Comparison of ENCODE assay signal across 22 cellular contexts in genomic region chr11:131546218-131546895, GRCh38.
A peak's percentile ranks its signal among the peaks of the same experiment; 100 is the strongest.
DNase-seq lines count a peak whose midpoint lies in the region; ATAC-seq and TF ChIP-seq lines count a peak whose summit lies in the region.
"Had no signal": no experiment of that assay in that cellular context is flagged by ENCODE, and none has a peak within 500 bp of the region (broad histone marks: within the 10 kb centered on the region; RNA-seq: fewer than 3 reads in every experiment).

No MANE protein-coding gene starts in this region.

- in situ Hi-C loops in IMR-90 (cut with MboI; ENCODE audit: low sequenced_read_pairs) (no loop called here), astrocyte of the spinal cord (cut with HindIII; ENCODE audit: low sequenced_read_pairs) (no loop called here)

- H3K27ac ChIP-seq in IMR-90 (ENCODE audit: insufficient read depth, low read length) (no peak overlapping the region), spleen (no peak overlapping the region)
- H3K27ac ChIP-seq: epithelial cell of prostate, prostate gland, SJCRH30, suprapubic skin had no signal

- H2BK120ac ChIP-seq in IMR-90 (ENCODE audit: low read depth, low read length), result no peak overlapping the region

- POLR2A ChIA-PET in IMR-90 (lab: Charles Lee; ENCODE audit: unreplicated experiment), result no interaction called here

- CTCF ChIA-PET in IMR-90 (lab: Yijun Ruan, JAX), result interaction anchor here (0.6 kb wide), 1 partner anchor 94 kb away, joined by 5 read pairs; no protein-coding TSS in a partner anchor

- no peak overlapping the region for H3K18ac ChIP-seq in IMR-90 (ENCODE audit: low read depth, low read length)

- H2BK15ac ChIP-seq in IMR-90 (ENCODE audit: low read depth, low read length), result no peak overlapping the region

- TF ChIP-seq RAD21 in IMR-90 (IDR thresholded peaks at IDR 0.05; ENCODE audit: low read length), result no peak

- H3K4ac ChIP-seq in IMR-90 (ENCODE audit: low read depth, low read length), result no peak overlapping the region

- DNase-seq in IMR-90, result no peak
- peak; percentile 4 for DNase-seq in astrocyte of the spinal cord (ENCODE audit: low read depth, low spot score)
- DNase-seq in left lobe of liver (ENCODE audit: low spot score), result no peak
- no peak for DNase-seq in cerebellum (ENCODE audit: low spot score)
- no peak for DNase-seq in NCI-H1105 (lab: John Stamatoyannopoulos, UW)
- DNase-seq in spleen, result no peak
- DNase-seq: activated CD4-positive, alpha-beta T cell treated with anti-CD3 and anti-CD28 coated beads, Interleukin-2, amount 50 U/mL, for 1 hour; activated T-cell treated with anti-CD3 and anti-CD28 coated beads, Interleukin-2, amount 50 U/mL, for 24 hours; C1 segment of cervical spinal cord; cerebellar nuclear complex; glutamatergic neuron; NCI-H1417 treated with DMSO at 0.1 percent for 48 hours; NCI-H345; SJCRH30; stimulated activated CD4-positive, alpha-beta T cell treated with anti-CD3 and anti-CD28 coated beads, Interleukin-1b, Interleukin-23, amount 100 ng/mL, for 48 hours; T-helper 9 cell had no signal

- no peak overlapping the region for H2BK5ac ChIP-seq in IMR-90 (ENCODE audit: low read depth, low read length, poor library complexity, severe bottlenecking)

- intact Hi-C loops in IMR-90 (cut with micrococcal nuclease), result no loop called here
- intact Hi-C loops in spleen (cut with DNase I; ENCODE audit: low total_unique reads), result no loop called here

- no peak overlapping the region for H3K14ac ChIP-seq in IMR-90 (replicated peaks; ENCODE audit: low read depth, low read length)

- no peak overlapping the region for H2BK20ac ChIP-seq in IMR-90 (ENCODE audit: low read depth, low read length)

- H2AFZ ChIP-seq in IMR-90 (replicated peaks; ENCODE audit: low read length, poor library complexity), result no peak overlapping the region

- no peak overlapping the region for H2AK9ac ChIP-seq in IMR-90 (replicated peaks; ENCODE audit: low read depth, low read length, poor library complexity)

- H3K27me3 ChIP-seq in IMR-90 (ENCODE audit: control insufficient read depth, insufficient read depth, low read length) (peaks cover 2% of the 10 kb centered on the region; the same call in 1 of the 2 replicates), skeletal muscle satellite cell (ENCODE audit: control insufficient read depth, insufficient read depth, low read length) (peaks cover 11% of the 10 kb centered on the region), spleen (replicated peaks in 1 of 7) (no peaks in the 10 kb centered on the region)
- H3K27me3 ChIP-seq: SJCRH30 had no signal

- H3K36me3 ChIP-seq in IMR-90 (ENCODE audit: control insufficient read depth, insufficient read depth, low read length) (no peaks in the 10 kb centered on the region), skeletal muscle satellite cell (ENCODE audit: insufficient read depth, low read length) (no peaks in the 10 kb centered on the region), spleen (no peaks in the 10 kb centered on the region)
- H3K36me3 ChIP-seq: prostate gland, SJCRH30, suprapubic skin had no signal

- TF ChIP-seq CTCF in IMR-90 (conservative IDR thresholded peaks at IDR 0.05; ENCODE audit: low read depth, low read length) (no peak), astrocyte of the spinal cord (IDR thresholded peaks at IDR 0.05; ENCODE audit: low read depth, low read length) (no peak), spleen (IDR thresholded peaks at IDR 0.05 in 8 of 11, conservative IDR thresholded peaks at IDR 0.05 in 3 of 11) (no peak)

- no peaks in the 10 kb centered on the region for H3K79me1 ChIP-seq in IMR-90 (ENCODE audit: low read depth in 1 of 2, low read length in 2 of 2)

- WGBS in IMR-90 (ENCODE audit: extremely low coverage in 2 of 2, insufficient read length in 1 of 2), 2 experiments, result 29% methylated on average over 5 of the region's 10 CpGs; no CpG with 5 or more reads in 1 of the 2 experiments
- 41 to 54% (median 47%) methylated on average over 10 of the region's 10 CpGs for WGBS in spleen, 5 donors

- no TSS peak for BruUV-seq in IMR-90 (replicated peaks; lab: Mats Ljungman, UMichigan)

- H3K4me2 ChIP-seq in IMR-90 (ENCODE audit: low read depth, low read length), result 0 out of 2 replicates have a peak overlapping the region, but pooled peaks have one; percentile 19
- H3K4me2 ChIP-seq in skeletal muscle satellite cell (ENCODE audit: low read length), result peak overlapping the region; percentile 56

- no peak overlapping the region for H3K9ac ChIP-seq in IMR-90 (ENCODE audit: low read depth, low read length)
- no peak overlapping the region for H3K9ac ChIP-seq in skeletal muscle satellite cell (ENCODE audit: low read depth, low read length)

- no peak overlapping the region for H3K23ac ChIP-seq in IMR-90 (ENCODE audit: low read depth, low read length)

- no peaks in the 10 kb centered on the region for H3K9me1 ChIP-seq in IMR-90 (ENCODE audit: insufficient read depth, low read length)

- H3K4me3 ChIP-seq in IMR-90 (ENCODE audit: insufficient read depth, low read depth, low read length) (peak overlapping the region; percentile 41; the same call in 1 of the 2 replicates), astrocyte of the spinal cord (ENCODE audit: low read depth, low read length) (peak overlapping the region; percentile 14), skeletal muscle satellite cell (ENCODE audit: low read length) (no peak overlapping the region), spleen (peak overlapping the region in 1 of 8 donors; percentile 43)
- H3K4me3 ChIP-seq: prostate gland, SJCRH30, suprapubic skin had no signal

- H3K4me1 ChIP-seq in IMR-90 (ENCODE audit: control insufficient read depth, insufficient read depth, low read length) (no peaks in the 10 kb centered on the region), skeletal muscle satellite cell (ENCODE audit: control insufficient read depth, insufficient read depth, low read length) (no peaks in the 10 kb centered on the region), spleen (no peaks in the 10 kb centered on the region)
- H3K4me1 ChIP-seq: prostate gland, SJCRH30, suprapubic skin had no signal

- H4K91ac ChIP-seq in IMR-90 (ENCODE audit: insufficient read depth, low read depth, low read length), result no peak overlapping the region

- no peak overlapping the region for H3K56ac ChIP-seq in IMR-90 (ENCODE audit: extremely low read depth, insufficient read depth, low read length)

- H2AK5ac ChIP-seq in IMR-90 (ENCODE audit: low read depth, low read length), result no peak overlapping the region

- no peak overlapping the region for H4K5ac ChIP-seq in IMR-90 (ENCODE audit: low read depth, low read length)

- H3K9me3 ChIP-seq in IMR-90 (ENCODE audit: control insufficient read depth, insufficient read depth, low read length), result no peaks in the 10 kb centered on the region
- no peaks in the 10 kb centered on the region for H3K9me3 ChIP-seq in skeletal muscle satellite cell (replicated peaks; ENCODE audit: low read length)
- H3K9me3 ChIP-seq in spleen, result peaks cover 0 to 7% (median under 1%) of the 10 kb centered on the region in 8 donors
- H3K9me3 ChIP-seq: prostate gland, SJCRH30, suprapubic skin had no signal

- H4K20me1 ChIP-seq in IMR-90 (ENCODE audit: insufficient read depth, low read length), result no peaks in the 10 kb centered on the region

- TF ChIP-seq POLR2A in IMR-90 (IDR thresholded peaks at IDR 0.05; ENCODE audit: low read depth, low read length) (no peak), spleen (IDR thresholded peaks at IDR 0.05) (no peak)

- no peak overlapping the region for H4K8ac ChIP-seq in IMR-90 (ENCODE audit: low read depth in 2 of 2, low read length in 2 of 2)

- dilution Hi-C loops in IMR-90 (cut with HindIII; ENCODE audit: low sequenced_read_pairs, unreplicated experiment), result no loop called here

- no peak for ATAC-seq in IMR-90 (ENCODE audit: low read depth)
- ATAC-seq in left lobe of liver, result peak; percentile 74
- ATAC-seq in GM19351 (IDR thresholded peaks at IDR 0.05; ENCODE audit: unreplicated experiment), result no peak
- ATAC-seq: activated naive CD4-positive, alpha-beta T cell treated with anti-CD3 and anti-CD28 coated beads, Interleukin-2, amount 50 U/mL, for 72 hours had no signal

TF ChIP-seq in IMR-90, 13 proteins besides CTCF, POLR2A, EP300 and RAD21:
- TF ChIP-seq SMC3 (IDR thresholded peaks at IDR 0.05; ENCODE audit: low read depth, low read length) (no peak), BHLHE40 (IDR thresholded peaks at IDR 0.05; ENCODE audit: low read depth, low read length) (no peak), ELK1 (IDR thresholded peaks at IDR 0.05; ENCODE audit: borderline replicate concordance, low read depth, low read length) (no peak), NFE2L2 (IDR thresholded peaks at IDR 0.05; ENCODE audit: low read depth, low read length) (no peak), RCOR1 (IDR thresholded peaks at IDR 0.05; ENCODE audit: insufficient replicate concordance, low read length) (no peak), CEBPB (IDR thresholded peaks at IDR 0.05; ENCODE audit: low read depth, low read length) (no peak), USF2 (IDR thresholded peaks at IDR 0.05; ENCODE audit: low read depth, low read length) (no peak)
